8 cellular contexts compared by ENCODE assay signal in genomic region chr17:51029568-51030463, GRCh38.
DNase-seq lines count a peak whose midpoint lies in the region; ATAC-seq and TF ChIP-seq lines count a peak whose summit lies in the region.

No MANE protein-coding gene starts in this region.

- no peaks in the 10 kb centered on the region for H3K9me3 ChIP-seq in DOHH2 (ENCODE audit: control insufficient read depth, insufficient read depth, low read length)
- no peaks in the 10 kb centered on the region for H3K9me3 ChIP-seq in osteoblast (ENCODE audit: low read depth, low read length)

- H4K20me1 ChIP-seq in DOHH2 (ENCODE audit: control insufficient read depth, insufficient read depth, low read depth, low read length) (no peaks in the 10 kb centered on the region), KMS-11 (ENCODE audit: insufficient read depth) (no peaks in the 10 kb centered on the region), osteoblast (ENCODE audit: insufficient read depth, low read length) (no peaks in the 10 kb centered on the region)

- no peak overlapping the region for H3K27ac ChIP-seq in DOHH2 (ENCODE audit: low read depth, low read length)
- peak overlapping the region; percentile 61 for H3K27ac ChIP-seq in KMS-11
- H3K27ac ChIP-seq in osteoblast (ENCODE audit: low read depth, low read length), result peak overlapping the region; percentile 74

- peaks cover 8% of the 10 kb centered on the region; the same call in 1 of the 2 replicates for H3F3A ChIP-seq in DOHH2 (ENCODE audit: control insufficient read depth, insufficient read depth)

- no peak for ATAC-seq in HG03095 (IDR thresholded peaks at IDR 0.05; ENCODE audit: unreplicated experiment)
- no peak for ATAC-seq in GM19035 (IDR thresholded peaks at IDR 0.05; ENCODE audit: unreplicated experiment)
- ATAC-seq in esophagus mucosa, result no peak

- no peaks in the 10 kb centered on the region for H3K9me2 ChIP-seq in DOHH2 (replicated peaks; ENCODE audit: control insufficient read depth, low read length)

- TF ChIP-seq CTCF in DOHH2 (IDR thresholded peaks at IDR 0.05; ENCODE audit: low read depth, low read length, poor library complexity, severe bottlenecking) (no peak), KMS-11 (conservative IDR thresholded peaks at IDR 0.05; ENCODE audit: low read depth, low read length) (no peak), choroid plexus epithelial cell (conservative IDR thresholded peaks at IDR 0.05; ENCODE audit: low read depth, low read length) (no peak), osteoblast (IDR thresholded peaks at IDR 0.05; ENCODE audit: extremely low read depth, low read depth, low read length) (no peak)

- peak overlapping the region; percentile 19 for H3K9ac ChIP-seq in KMS-11

- H3K4me3 ChIP-seq in DOHH2 (ENCODE audit: low read length) (peak overlapping the region; percentile 19; the same call in 1 of the 2 replicates), KMS-11 (IDR thresholded peaks at IDR 0.05; ENCODE audit: insufficient read depth, low read depth, low read length) (no peak overlapping the region), choroid plexus epithelial cell (ENCODE audit: low read depth, low read length) (no peak overlapping the region), osteoblast (ENCODE audit: insufficient read depth, low read length) (peak overlapping the region; percentile 58)

- H2AFZ ChIP-seq in KMS-11 (ENCODE audit: low read depth) (no peak overlapping the region), osteoblast (ENCODE audit: low read length) (peak overlapping the region; percentile 19)

- H3K27me3 ChIP-seq in DOHH2 (ENCODE audit: control insufficient read depth, low read length), result no peaks in the 10 kb centered on the region
- H3K27me3 ChIP-seq in KMS-11 (ENCODE audit: insufficient read depth, low read depth), result no peaks in the 10 kb centered on the region
- H3K27me3 ChIP-seq in osteoblast (ENCODE audit: insufficient read depth, low read length), result no peaks in the 10 kb centered on the region

- H3K36me3 ChIP-seq in DOHH2 (ENCODE audit: control insufficient read depth, low read length), result peaks cover 8% of the 10 kb centered on the region
- no peaks in the 10 kb centered on the region for H3K36me3 ChIP-seq in KMS-11 (ENCODE audit: insufficient read depth)
- peaks cover 9% of the 10 kb centered on the region for H3K36me3 ChIP-seq in osteoblast (ENCODE audit: insufficient read depth, low read length)

- DNase-seq in choroid plexus epithelial cell (ENCODE audit: low read depth) (peak; percentile 76), osteoblast (ENCODE audit: insufficient read length, low spot score, missing footprints) (no peak), cortex of kidney (lab: John Stamatoyannopoulos, UW) (no peak)

- H3K79me2 ChIP-seq in DOHH2 (ENCODE audit: control insufficient read depth, low read length) (no peaks in the 10 kb centered on the region), KMS-11 (ENCODE audit: insufficient read depth, low read depth) (no peaks in the 10 kb centered on the region), osteoblast (ENCODE audit: insufficient read depth, low read length) (peaks cover 49% of the 10 kb centered on the region)

- H3K4me1 ChIP-seq in DOHH2 (ENCODE audit: control insufficient read depth, low read length), result peaks cover 28% of the 10 kb centered on the region
- H3K4me1 ChIP-seq in KMS-11 (ENCODE audit: low read depth, poor library complexity, severe bottlenecking), result peaks cover 47% of the 10 kb centered on the region
- peaks cover 20% of the 10 kb centered on the region for H3K4me1 ChIP-seq in osteoblast (ENCODE audit: insufficient read depth, low read length)

- peak overlapping the region; percentile 44 for H3K4me2 ChIP-seq in DOHH2 (ENCODE audit: low read length)
- H3K4me2 ChIP-seq in KMS-11, result peak overlapping the region; percentile 76
- peak overlapping the region; percentile 77 for H3K4me2 ChIP-seq in osteoblast (ENCODE audit: insufficient read depth, low read length)

Comparison
In these comparisons a context has a peak if more than half of its experiments do, and no peak if none do; other contexts are left out.
1. H3K4me3 ChIP-seq: peak in DOHH2 (single experiment) and osteoblast (single experiment); none in KMS-11 (single experiment) and choroid plexus epithelial cell (single experiment).
2. Peak in every context shown above with its lines, with median percentiles within 50 percentile points of each other: H3K4me2 ChIP-seq.